In genomic region chr3:120090422-120090821, GRCh38 we compare ENCODE assay signal across 13 cellular contexts. TPM values are rescaled to one million over a fixed set of nuclear protein-coding genes. Genes with fewer than 3 reads are reported as not detected.
DNase-seq lines count a peak whose midpoint lies in the region; ATAC-seq, FAIRE-seq and TF ChIP-seq lines count a peak whose summit lies in the region.
"Had no signal": no experiment of that assay in that cellular context is flagged by ENCODE, and none has a peak within 500 bp of the region (broad histone marks: within the 10 kb centered on the region; RNA-seq: fewer than 3 reads in every experiment).

No MANE protein-coding gene starts in this region.

- no peaks in the 10 kb centered on the region for H3K27me3 ChIP-seq in muscle layer of duodenum (ENCODE audit: low read depth, low read length)

- no peaks in the 10 kb centered on the region for H3K27me3 Mint-ChIP-seq in stimulated activated naive CD8-positive, alpha-beta T cell treated with anti-CD3 and anti-CD28 coated beads, Interleukin-15, amount 100 ng/mL, for 72 hours

- 60% methylated on average over 1 of the region's 1 CpG for WGBS in A549 (ENCODE audit: missing lambda C conversion rate)

- no peak for ATAC-seq in A549
- no peak for ATAC-seq in HG03460 (IDR thresholded peaks at IDR 0.05; ENCODE audit: unreplicated experiment)
- no peak for ATAC-seq in stimulated activated naive CD8-positive, alpha-beta T cell treated with anti-CD3 and anti-CD28 coated beads, Interleukin-15, amount 100 ng/mL, for 72 hours

- H3K4me1 ChIP-seq in A549: peaks cover 38% of the 10 kb centered on the region
- H3K4me1 ChIP-seq in muscle layer of duodenum (ENCODE audit: control insufficient read depth in 1 of 2, insufficient read depth in 2 of 2, low read length in 2 of 2): peaks cover 0 to 18% of the 10 kb centered on the region in 2 donors

- H3K4me3 Mint-ChIP-seq in stimulated activated naive CD8-positive, alpha-beta T cell treated with anti-CD3 and anti-CD28 coated beads, Interleukin-15, amount 100 ng/mL, for 72 hours: no peak overlapping the region
- H3K4me3 Mint-ChIP-seq: nephron progenitor cell had no signal

- H3K4me2 ChIP-seq in A549: peak overlapping the region; percentile 86

- H3K27ac ChIP-seq in A549 (no peak overlapping the region), muscle layer of duodenum (ENCODE audit: low read length) (no peak overlapping the region)
- H3K27ac ChIP-seq: C4-2B had no signal

- TF ChIP-seq RAD21 in A549 (conservative IDR thresholded peaks at IDR 0.05 in 1 of 2, IDR thresholded peaks at IDR 0.05 in 1 of 2): no peak

- DNase-seq in A549 (ENCODE audit: low read depth in 1 of 2, low spot score in 1 of 2) (no peak), HFF-Myc (ENCODE audit: extremely low read depth, low read depth) (no peak), cardiac fibroblast (ENCODE audit: low read depth in 2 of 2) (no peak), DMS 273 (lab: John Stamatoyannopoulos, UW; ENCODE audit: unreplicated experiment) (no peak), NCI-H82 (lab: John Stamatoyannopoulos, UW) (no peak)
- DNase-seq in stimulated activated naive CD8-positive, alpha-beta T cell treated with anti-CD3 and anti-CD28 coated beads, Interleukin-15, amount 100 ng/mL, for 72 hours: no peak
- DNase-seq: activated naive CD4-positive, alpha-beta T cell treated with anti-CD3 and anti-CD28 coated beads, Interleukin-2, amount 50 U/mL, for 16 hours; foreskin melanocyte; NCI-H510A; nephron progenitor cell had no signal

- POLR2A ChIA-PET in A549 (lab: Yijun Ruan, JAX): no interaction called here

- FAIRE-seq in A549 (lab: Jason Lieb, UNC): no peak

- H3K9me3 Mint-ChIP-seq in stimulated activated naive CD8-positive, alpha-beta T cell treated with anti-CD3 and anti-CD28 coated beads, Interleukin-15, amount 100 ng/mL, for 72 hours: no peaks in the 10 kb centered on the region

- CTCF ChIA-PET in A549 (lab: Yijun Ruan, JAX): interaction anchor here (1.0 kb wide), 1 partner anchor 108 kb away, joined by 3 read pairs; no protein-coding TSS in a partner anchor

- no peak for TF ChIP-seq EP300 in A549 (IDR thresholded peaks at IDR 0.05)

- peaks cover 23% of the 10 kb centered on the region for H3K4me1 Mint-ChIP-seq in stimulated activated naive CD8-positive, alpha-beta T cell treated with anti-CD3 and anti-CD28 coated beads, Interleukin-15, amount 100 ng/mL, for 72 hours

- no peak overlapping the region for H3K27ac Mint-ChIP-seq in stimulated activated naive CD8-positive, alpha-beta T cell treated with anti-CD3 and anti-CD28 coated beads, Interleukin-15, amount 100 ng/mL, for 72 hours
- H3K27ac Mint-ChIP-seq: nephron progenitor cell had no signal

- no peak for TF ChIP-seq CTCF in A549 (IDR thresholded peaks at IDR 0.05)
- no peak for TF ChIP-seq CTCF in HFF-Myc (IDR thresholded peaks at IDR 0.05; ENCODE audit: low read depth, low read length, missing control alignments)
- TF ChIP-seq CTCF in cardiac fibroblast (IDR thresholded peaks at IDR 0.05; ENCODE audit: low read depth, low read length): no peak

- H3K4me3 ChIP-seq in A549: peak overlapping the region; percentile 63
- H3K4me3 ChIP-seq in HFF-Myc (replicated peaks; ENCODE audit: low read depth, low read length): peak overlapping the region; percentile 75
- H3K4me3 ChIP-seq in cardiac fibroblast (replicated peaks in 1 of 2; ENCODE audit: low read depth in 2 of 2, low read length in 2 of 2): peak overlapping the region; percentile 77 to 86
- peak overlapping the region; percentile 95 to 100 for H3K4me3 ChIP-seq in muscle layer of duodenum (ENCODE audit: low read depth in 1 of 2, low read length in 2 of 2)

- TF ChIP-seq POLR2A in A549 (IDR thresholded peaks at IDR 0.05; ENCODE audit: low read length): no peak

- peaks cover 0 to 12% of the 10 kb centered on the region in 2 donors for H3K36me3 ChIP-seq in muscle layer of duodenum (ENCODE audit: control insufficient read depth in 1 of 2, insufficient read depth in 2 of 2, low read length in 2 of 2)

- H3K9me3 ChIP-seq in A549 (no peaks in the 10 kb centered on the region), muscle layer of duodenum (ENCODE audit: control insufficient read depth in 1 of 2, low read length in 2 of 2) (no peaks in the 10 kb centered on the region)

TF ChIP-seq in A549, 52 proteins besides CTCF, POLR2A, EP300 and RAD21:
- no peak for TF ChIP-seq TFCP2L1 (CRISPR knock-in tag; IDR thresholded peaks at IDR 0.05)
- TF ChIP-seq MAX (IDR thresholded peaks at IDR 0.05): no peak
- TF ChIP-seq BCL3 (IDR thresholded peaks at IDR 0.05): no peak
- TF ChIP-seq KDM5A (IDR thresholded peaks at IDR 0.05): no peak
- TF ChIP-seq POLR2AphosphoS2 (conservative IDR thresholded peaks at IDR 0.05; ENCODE audit: low read length): no peak
- TF ChIP-seq HOXA7 (CRISPR knock-in tag; IDR thresholded peaks at IDR 0.05): no peak
- no peak for TF ChIP-seq EHF (CRISPR knock-in tag; IDR thresholded peaks at IDR 0.05)
- TF ChIP-seq GATA3 (IDR thresholded peaks at IDR 0.05; ENCODE audit: borderline replicate concordance): no peak
- TF ChIP-seq NFE2L2 (conservative IDR thresholded peaks at IDR 0.05; ENCODE audit: low read length): no peak
- no peak for TF ChIP-seq RARB (CRISPR knock-in tag; IDR thresholded peaks at IDR 0.05)
- no peak for TF ChIP-seq ATOH8 (CRISPR knock-in tag; IDR thresholded peaks at IDR 0.05; ENCODE audit: low read depth)
- TF ChIP-seq ZC3H11A (IDR thresholded peaks at IDR 0.05): no peak
- TF ChIP-seq JUN (IDR thresholded peaks at IDR 0.05): no peak
- no peak for TF ChIP-seq HDAC2 (IDR thresholded peaks at IDR 0.05)
- no peak for TF ChIP-seq PBX3 (IDR thresholded peaks at IDR 0.05)
- no peak for TF ChIP-seq ZFP36 (IDR thresholded peaks at IDR 0.05; ENCODE audit: borderline replicate concordance, partially characterized antibody)
- no peak for TF ChIP-seq HOXB5 (CRISPR knock-in tag; IDR thresholded peaks at IDR 0.05)
TF ChIP-seq in A549: peak in this region for 0.

RNA-seq across cellular contexts. Expression of gene GSK3B, which starts 3.8 kb away (rescaled TPM):
- polyA plus RNA-seq in A549 (2011; rRNA removed) (49.8 and 55.8 TPM in 2 replicates), A549 (2017; fragmentation: RNase III; extraction: RNeasy Plus Mini Kit Qiagen cat#74134 plus additional on column Dnase treatment) (26.4 to 30.0 TPM (median 26.7 TPM) in 3 replicates)
- 14.9 and 17.9 TPM in 2 replicates for polyA plus RNA-seq in A549 (2012; cell fraction: cytosol; rRNA removed)
- 4.4 and 8.8 TPM in 2 replicates for polyA plus RNA-seq in A549 (2012; cell fraction: nucleus; rRNA removed)
- polyA minus RNA-seq in A549 (2011; rRNA and poly(A)+ RNA removed): 104 and 106 TPM in 2 replicates
